ENCODE assay signal across 11 cellular contexts in genomic region chr2:113297596-113297995, GRCh38. TPM values are rescaled to one million over a fixed set of nuclear protein-coding genes. Genes with fewer than 3 reads are reported as not detected.
DNase-seq lines count a peak whose midpoint lies in the region; ATAC-seq and TF ChIP-seq lines count a peak whose summit lies in the region.
"Not testable (repeated sequence)": the region's sequence is repeated elsewhere in the genome, so short reads cannot be mapped to it uniquely, and the experiment has no call there.
"Had no signal": no experiment of that assay in that cellular context is flagged by ENCODE, and none has a peak within 500 bp of the region (broad histone marks: within the 10 kb centered on the region; RNA-seq: fewer than 3 reads in every experiment).

No MANE protein-coding gene starts in this region.

- intact Hi-C loops in HCT116 (cut with micrococcal nuclease): not testable (repeated sequence)
- intact Hi-C loops in activated CD4-positive, alpha-beta T cell treated with anti-CD3 and anti-CD28 coated beads, Interleukin-2, amount 10 ng/mL, durations not matched to agents 24 days and 14 days (cut with micrococcal nuclease): loop anchor here (2.0 to 5.0 kb wide), 2 partner anchors 73 to 95 kb away; no protein-coding TSS in a partner anchor

- BruUV-seq in HCT116 (replicated peaks; lab: Mats Ljungman, UMichigan): not testable (repeated sequence)

- H3K27me3 Mint-ChIP-seq in activated CD4-positive, alpha-beta T cell treated with anti-CD3 and anti-CD28 coated beads, Interleukin-2, amount 10 ng/mL, durations not matched to agents 24 days and 14 days: peaks cover 27% of the 10 kb centered on the region
- H3K27me3 Mint-ChIP-seq in activated naive CD4-positive, alpha-beta T cell treated with anti-CD3 and anti-CD28 coated beads, Interleukin-2, amount 10 ng/mL, durations not matched to agents 7 days and 5 days: peaks cover 50% of the 10 kb centered on the region

- H3K4me3 Mint-ChIP-seq in activated CD4-positive, alpha-beta T cell treated with anti-CD3 and anti-CD28 coated beads, Interleukin-2, amount 10 ng/mL, durations not matched to agents 24 days and 14 days; activated naive CD4-positive, alpha-beta T cell treated with anti-CD3 and anti-CD28 coated beads, Interleukin-2, amount 10 ng/mL, durations not matched to agents 7 days and 5 days: not testable (repeated sequence)

- H3K27ac Mint-ChIP-seq in activated CD4-positive, alpha-beta T cell treated with anti-CD3 and anti-CD28 coated beads, Interleukin-2, amount 10 ng/mL, durations not matched to agents 24 days and 14 days; activated naive CD4-positive, alpha-beta T cell treated with anti-CD3 and anti-CD28 coated beads, Interleukin-2, amount 10 ng/mL, durations not matched to agents 7 days and 5 days: not testable (repeated sequence)

- H3K36me3 ChIP-seq in HCT116 (ENCODE audit: control insufficient read depth in 1 of 2, insufficient read depth in 2 of 2, low read length in 2 of 2); OCI-LY3 (replicated peaks; ENCODE audit: low read depth, low read length): not testable (repeated sequence)

- not testable (repeated sequence) for H4K20me1 ChIP-seq in HCT116 (ENCODE audit: insufficient read depth); OCI-LY3 (ENCODE audit: insufficient read depth, low read length)

- TF ChIP-seq RAD21 in HCT116 (IDR thresholded peaks at IDR 0.05; ENCODE audit: low read depth): not testable (repeated sequence)

- H3K4me3 ChIP-seq in HCT116 (replicated peaks in 1 of 2; ENCODE audit: low read depth in 1 of 2, low read length in 2 of 2); OCI-LY3 (ENCODE audit: low read length); epithelial cell of esophagus (ENCODE audit: low read length): not testable (repeated sequence)

- not testable (repeated sequence) for H3K4me2 ChIP-seq in HCT116 (ENCODE audit: low read length); OCI-LY3 (ENCODE audit: low read length)

- not testable (repeated sequence) for H3K79me2 ChIP-seq in HCT116 (ENCODE audit: insufficient read depth, low read length); OCI-LY3 (ENCODE audit: low read length)

- ATAC-seq in HCT116: peak; percentile 72

- not testable (repeated sequence) for H3K36me3 Mint-ChIP-seq in activated CD4-positive, alpha-beta T cell treated with anti-CD3 and anti-CD28 coated beads, Interleukin-2, amount 10 ng/mL, durations not matched to agents 24 days and 14 days (ENCODE audit: low read depth); activated naive CD4-positive, alpha-beta T cell treated with anti-CD3 and anti-CD28 coated beads, Interleukin-2, amount 10 ng/mL, durations not matched to agents 7 days and 5 days

- not testable (repeated sequence) for H3K27me3 ChIP-seq in HCT116 (ENCODE audit: insufficient read depth, low read length); OCI-LY3 (ENCODE audit: low read depth, low read length)

- H3K9me2 ChIP-seq in HCT116 (ENCODE audit: insufficient read depth): not testable (repeated sequence)

- not testable (repeated sequence) for H3K9ac ChIP-seq in HCT116 (ENCODE audit: low read length); OCI-LY3 (ENCODE audit: low read length)

- not testable (repeated sequence) for H3K4me1 Mint-ChIP-seq in activated CD4-positive, alpha-beta T cell treated with anti-CD3 and anti-CD28 coated beads, Interleukin-2, amount 10 ng/mL, durations not matched to agents 24 days and 14 days; activated naive CD4-positive, alpha-beta T cell treated with anti-CD3 and anti-CD28 coated beads, Interleukin-2, amount 10 ng/mL, durations not matched to agents 7 days and 5 days

- not testable (repeated sequence) for H3K9me3 Mint-ChIP-seq in activated CD4-positive, alpha-beta T cell treated with anti-CD3 and anti-CD28 coated beads, Interleukin-2, amount 10 ng/mL, durations not matched to agents 24 days and 14 days; activated naive CD4-positive, alpha-beta T cell treated with anti-CD3 and anti-CD28 coated beads, Interleukin-2, amount 10 ng/mL, durations not matched to agents 7 days and 5 days

- H3K27ac ChIP-seq in C4-2B; HCT116 (ENCODE audit: low read depth, low read length); OCI-LY3 (ENCODE audit: low read length): not testable (repeated sequence)

- CTCF ChIA-PET in HCT116 (lab: Charles Lee): interaction anchor here (1.0 kb wide), 1 partner anchor 98 kb away, joined by 4 read pairs; no protein-coding TSS in a partner anchor
- CTCF ChIA-PET in activated naive CD4-positive, alpha-beta T cell treated with anti-CD3 and anti-CD28 coated beads, Interleukin-2, amount 10 ng/mL, durations not matched to agents 7 days and 5 days (lab: Charles Lee): interaction anchor here (0.8 to 2.4 kb wide), 6 partner anchors 13 to 93 kb away, joined by 3 to 11 read pairs (median 4); no protein-coding TSS in a partner anchor

- DNase-seq in HCT116 (ENCODE audit: low read depth, low spot score); epithelial cell of esophagus (ENCODE audit: low read depth): not testable (repeated sequence)
- peak; percentile 80 for DNase-seq in activated CD4-positive, alpha-beta T cell treated with anti-CD3 and anti-CD28 coated beads, Interleukin-2, amount 10 ng/mL, durations not matched to agents 24 days and 14 days
- DNase-seq in activated naive CD4-positive, alpha-beta T cell treated with anti-CD3 and anti-CD28 coated beads, Interleukin-2, amount 10 ng/mL, durations not matched to agents 7 days and 5 days: peak; percentile 56
- DNase-seq in lung microvascular endothelial cell (ENCODE audit: low read depth in 2 of 2): peak; percentile 11 to 20
- DNase-seq in stimulated activated CD4-positive, alpha-beta T cell treated with anti-CD3 and anti-CD28 coated beads, Interleukin-4, amount 100 ng/mL, for 48 hours (ENCODE audit: low read depth in 2 of 2): peak; percentile 34 to 54

- H3K4me1 ChIP-seq in HCT116 (ENCODE audit: control insufficient read depth in 1 of 2, insufficient read depth in 2 of 2, low read length in 2 of 2); OCI-LY3 (ENCODE audit: low read length): not testable (repeated sequence)

- not testable (repeated sequence) for H2AFZ ChIP-seq in HCT116 (ENCODE audit: low read depth, low read length, poor library complexity, severe bottlenecking); OCI-LY3 (ENCODE audit: low read depth, low read length)

- POLR2A ChIA-PET in HCT116 (lab: Charles Lee): not testable (repeated sequence)

- TF ChIP-seq CTCF in C4-2B (conservative IDR thresholded peaks at IDR 0.05) (peak; percentile 58), HCT116 (IDR thresholded peaks at IDR 0.05 in 2 of 3, conservative IDR thresholded peaks at IDR 0.05 in 1 of 3; ENCODE audit: borderline replicate concordance in 1 of 3, insufficient read depth in 1 of 3, low read depth in 2 of 3, low read length in 2 of 3) (peak in 2 of 3 experiments; percentile 50 to 54; a peak in 5 of 6 replicates), OCI-LY3 (IDR thresholded peaks at IDR 0.05; ENCODE audit: low read depth, low read length) (peak; percentile 38; the same call in 1 of the 2 replicates), epithelial cell of esophagus (IDR thresholded peaks at IDR 0.05; ENCODE audit: insufficient read depth, low read depth, low read length, missing control alignments) (peak; percentile 31)

- H3K9me3 ChIP-seq in HCT116 (ENCODE audit: control insufficient read depth in 1 of 2, insufficient read depth in 1 of 2, low read depth in 1 of 2, low read length in 2 of 2); OCI-LY3 (ENCODE audit: insufficient read depth, low read length): not testable (repeated sequence)

- RAD21 ChIA-PET in HCT116 (lab: Charles Lee; ENCODE audit: low non-redundant PET in 1 of 2, low total read pairs in 2 of 2, uncharacterized antibody in 2 of 2, unreplicated experiment in 2 of 2): not testable (repeated sequence)

- TF ChIP-seq POLR2A in HCT116 (IDR thresholded peaks at IDR 0.05; ENCODE audit: borderline replicate concordance, extremely low read depth, insufficient read depth, insufficient read length): not testable (repeated sequence)

TF ChIP-seq in HCT116, 20 proteins besides CTCF, POLR2A, EP300 and RAD21:
- peak; percentile 67; the same call in 1 of the 2 replicates for TF ChIP-seq CBX3 (IDR thresholded peaks at IDR 0.05; ENCODE audit: low read depth)

RNA-seq across cellular contexts. Expression of gene PAX8, which starts 18.9 kb away (rescaled TPM):
- total RNA-seq in HCT116 (2021; ENCODE audit: unreplicated experiment) (4.4 TPM), lung microvascular endothelial cell (under 0.01 and 0.22 TPM in 2 replicates)
- polyA plus RNA-seq in HCT116 (2012): 11.9 and 15.6 TPM in 2 replicates
- 0.45 and 0.77 TPM in 2 replicates for total RNA-seq in activated CD4-positive, alpha-beta T cell treated with anti-CD3 and anti-CD28 coated beads, Interleukin-2, amount 10 ng/mL, durations not matched to agents 24 days and 14 days
- total RNA-seq: G401, H7, smooth muscle cell had no signal
- polyA plus RNA-seq: smooth muscle cell had no signal
